In the genomic region with DNA sequence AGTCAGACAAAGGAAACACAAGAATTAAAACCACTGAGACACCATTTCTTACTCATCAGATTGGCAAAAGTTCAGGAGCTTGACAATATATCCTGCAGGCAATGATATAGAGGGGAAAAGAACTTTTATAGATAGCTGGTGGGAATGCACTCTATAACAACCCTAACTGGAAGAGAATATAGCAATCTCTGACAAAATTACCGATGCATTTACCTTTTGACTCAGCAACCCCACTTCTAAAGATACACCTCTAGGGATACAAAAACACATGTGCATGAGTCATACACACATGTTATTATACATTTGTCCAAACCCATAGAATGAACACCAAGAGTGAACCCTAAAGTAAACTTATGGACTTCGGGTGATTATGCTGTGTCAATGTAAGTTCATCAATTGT, we compare ENCODE assay signal across 24 cellular contexts.
DNase-seq lines count a peak whose midpoint lies in the region; ATAC-seq, FAIRE-seq and TF ChIP-seq lines count a peak whose summit lies in the region.
"Had no signal": no experiment of that assay in that cellular context is flagged by ENCODE, and none has a peak within 500 bp of the region (broad histone marks: within the 10 kb centered on the region; RNA-seq: fewer than 3 reads in every experiment).

No MANE protein-coding gene starts in this region.

- H3K27me3 Mint-ChIP-seq in activated CD4-positive, alpha-beta T cell treated with anti-CD3 and anti-CD28 coated beads for 36 hours: peaks cover 6% of the 10 kb centered on the region

- no peak for FAIRE-seq in bronchial epithelial cell (lab: Jason Lieb, UNC)
- FAIRE-seq: GM18507, K562 had no signal

- no peak overlapping the region for H3K4me3 Mint-ChIP-seq in activated CD4-positive, alpha-beta T cell treated with anti-CD3 and anti-CD28 coated beads for 36 hours

- POLR2A ChIA-PET in activated CD4-positive, alpha-beta T cell treated with anti-CD3 and anti-CD28 coated beads for 36 hours (lab: Charles Lee): no interaction called here

- no peak overlapping the region for H3K27ac Mint-ChIP-seq in activated CD4-positive, alpha-beta T cell treated with anti-CD3 and anti-CD28 coated beads for 36 hours

- CTCF ChIA-PET in activated CD4-positive, alpha-beta T cell treated with anti-CD3 and anti-CD28 coated beads for 36 hours (lab: Charles Lee): interaction anchor here (1.0 kb wide), 1 partner anchor 9 kb away, joined by 3 read pairs; no protein-coding TSS in a partner anchor

- no peaks in the 10 kb centered on the region for H3K9me3 Mint-ChIP-seq in activated CD4-positive, alpha-beta T cell treated with anti-CD3 and anti-CD28 coated beads for 36 hours (ENCODE audit: low read depth)

- intact Hi-C loops in activated CD4-positive, alpha-beta T cell treated with anti-CD3 and anti-CD28 coated beads for 36 hours (cut with DNase I, micrococcal nuclease): no loop called here

- no peaks in the 10 kb centered on the region for H3K36me3 Mint-ChIP-seq in activated CD4-positive, alpha-beta T cell treated with anti-CD3 and anti-CD28 coated beads for 36 hours (ENCODE audit: low read depth)

- H3K4me3 ChIP-seq in bronchial epithelial cell (ENCODE audit: low read depth, low read length): no peak overlapping the region
- H3K4me3 ChIP-seq: GM23248, K562, MG63 had no signal

- peaks cover 3% of the 10 kb centered on the region for H3K27me3 ChIP-seq in bronchial epithelial cell (ENCODE audit: control insufficient read depth, insufficient read depth, low read length)
- H3K27me3 ChIP-seq: MG63 had no signal

- TF ChIP-seq CTCF in bronchial epithelial cell (IDR thresholded peaks at IDR 0.05; ENCODE audit: insufficient read depth, low read length, severe bottlenecking): no peak

- peak; percentile 33 for ATAC-seq in activated CD4-positive, alpha-beta T cell treated with anti-CD3 and anti-CD28 coated beads for 36 hours
- ATAC-seq in HG02588 (IDR thresholded peaks at IDR 0.05; ENCODE audit: unreplicated experiment): no peak
- ATAC-seq: K562 had no signal

- DNase-seq in activated CD4-positive, alpha-beta T cell treated with anti-CD3 and anti-CD28 coated beads for 36 hours: no peak
- DNase-seq in activated CD4-positive, alpha-beta T cell treated with anti-CD3 and anti-CD28 coated beads, Interleukin-2, amount 50 U/mL, for 1 hour: no peak
- DNase-seq in RKO (ENCODE audit: low spot score) (peak; percentile 12), bronchial epithelial cell (ENCODE audit: low read depth) (peak; percentile 51), kidney tubule cell (ENCODE audit: low spot score) (peak; percentile 3), GF-D8 (lab: John Stamatoyannopoulos, UW) (no peak)
- DNase-seq: Calu3, DMS153, DND-41, GM23248, H7, Kasumi-1, MG63, NCI-H1105 treated with DMSO at 0.1 percent for 48 hours, NCI-H146, NCI-H2029, NCI-H446, NCI-H524 treated with DMSO at 0.1 percent for 48 hours, NCI-H774, RPMI8226, SHP77 treated with DMSO at 0.1 percent for 48 hours had no signal

- H3K4me1 Mint-ChIP-seq in activated CD4-positive, alpha-beta T cell treated with anti-CD3 and anti-CD28 coated beads for 36 hours: no peaks in the 10 kb centered on the region

- H3K36me3 ChIP-seq in bronchial epithelial cell (ENCODE audit: control insufficient read depth, insufficient read depth, low read length): no peaks in the 10 kb centered on the region
- H3K36me3 ChIP-seq: MG63 had no signal

Comparison
In these comparisons a context has a peak if more than half of its experiments do, and no peak if none do; other contexts are left out.
1. DNase-seq: peak in RKO (single experiment), bronchial epithelial cell (single experiment) and kidney tubule cell (single experiment); none in activated CD4-positive, alpha-beta T cell treated with anti-CD3 and anti-CD28 coated beads for 36 hours (single experiment), activated CD4-positive, alpha-beta T cell treated with anti-CD3 and anti-CD28 coated beads, Interleukin-2, amount 50 U/mL, for 1 hour (single experiment) and GF-D8 (single experiment).